13 cellular contexts compared by ENCODE assay signal in the genomic region with DNA sequence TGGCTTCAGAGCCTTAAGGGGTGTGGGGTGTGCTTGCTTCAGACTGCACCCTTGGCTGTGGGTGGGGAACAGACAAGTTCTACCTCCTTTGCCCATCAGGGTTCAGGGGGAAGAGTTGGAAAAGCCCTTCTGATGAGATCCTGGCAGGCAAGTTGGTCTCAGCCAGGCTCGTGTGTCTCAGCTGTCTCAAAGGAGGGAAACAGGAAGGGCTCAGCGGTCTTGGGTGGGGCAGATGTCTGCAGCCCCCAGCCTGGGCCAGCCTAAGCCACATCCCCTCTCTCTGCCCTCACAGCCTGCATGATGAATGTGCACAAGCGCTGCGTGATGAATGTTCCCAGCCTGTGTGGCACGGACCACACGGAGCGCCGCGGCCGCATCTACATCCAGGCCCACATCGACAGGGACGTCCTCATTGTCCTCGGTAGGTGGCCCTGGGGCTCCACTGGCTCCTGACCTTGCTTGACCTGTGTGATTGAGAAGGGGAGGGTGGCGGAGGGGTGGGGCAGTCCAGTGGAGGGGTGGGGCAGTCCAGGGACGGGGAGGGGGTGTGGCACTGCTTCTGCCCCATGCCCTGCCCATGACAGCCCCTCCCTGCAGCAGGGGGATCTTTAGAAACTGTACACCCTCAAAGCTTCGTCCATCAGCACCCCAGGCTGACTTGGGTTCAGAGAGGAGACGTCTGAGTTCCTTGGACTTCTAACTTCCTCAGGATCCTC.
DNase-seq lines count a peak whose midpoint lies in the region; ATAC-seq, FAIRE-seq and TF ChIP-seq lines count a peak whose summit lies in the region.
"Had no signal": no experiment of that assay in that cellular context is flagged by ENCODE, and none has a peak within 500 bp of the region (broad histone marks: within the 10 kb centered on the region; RNA-seq: fewer than 3 reads in every experiment).

No MANE protein-coding gene starts in this region.

- no peak overlapping the region for H3K9ac ChIP-seq in trophoblast cell (ENCODE audit: low read length)

- no peak overlapping the region for H2AFZ ChIP-seq in trophoblast cell (ENCODE audit: insufficient read depth, low read length, poor library complexity)

- no peak for TF ChIP-seq POLR2A in GM12891 (IDR thresholded peaks at IDR 0.05; ENCODE audit: low read depth, low read length)

- H4K91ac ChIP-seq in trophoblast cell (ENCODE audit: low read depth, low read length), result no peak overlapping the region

- H3K9me3 ChIP-seq in trophoblast cell (ENCODE audit: insufficient read depth, low read depth, low read length), result peaks cover 3% of the 10 kb centered on the region
- H3K9me3 ChIP-seq: HAP-1, suprapubic skin had no signal

- peaks cover 29% of the 10 kb centered on the region for H3K4me1 Mint-ChIP-seq in T-helper 2 cell treated with Interferon-gamma antibody and Interleukin-4, amounts not matched to agents 5 μg/mL and 100 μg/mL, for 36 hours (ENCODE audit: low read depth)
- peaks cover 62% of the 10 kb centered on the region for H3K4me1 Mint-ChIP-seq in activated naive CD4-positive, alpha-beta T cell treated with anti-CD3 and anti-CD28 coated beads, Interleukin-2, amount 10 ng/mL, durations not matched to agents 7 days and 5 days

- no peak overlapping the region for H4K8ac ChIP-seq in trophoblast cell (ENCODE audit: low read depth, low read length)

- H3K4me3 Mint-ChIP-seq in T-helper 2 cell treated with Interferon-gamma antibody and Interleukin-4, amounts not matched to agents 5 μg/mL and 100 μg/mL, for 36 hours, result peak overlapping the region; percentile 51
- H3K4me3 Mint-ChIP-seq in activated naive CD4-positive, alpha-beta T cell treated with anti-CD3 and anti-CD28 coated beads, Interleukin-2, amount 10 ng/mL, durations not matched to agents 7 days and 5 days, result peak overlapping the region; percentile 59
- H3K4me3 Mint-ChIP-seq: mesothelial cell of epicardium had no signal

- H3K27me3 ChIP-seq in trophoblast cell (ENCODE audit: insufficient read depth, low read length), result no peaks in the 10 kb centered on the region

- CTCF ChIA-PET in activated naive CD4-positive, alpha-beta T cell treated with anti-CD3 and anti-CD28 coated beads, Interleukin-2, amount 10 ng/mL, durations not matched to agents 7 days and 5 days (lab: Charles Lee), result interaction anchor here (1.3 to 3.1 kb wide), 5 partner anchors 8 to 470 kb away, joined by 4 to 57 read pairs (median 8); no protein-coding TSS in a partner anchor

- no peaks in the 10 kb centered on the region for H3K4me1 ChIP-seq in trophoblast cell (ENCODE audit: control insufficient read depth in 1 of 2, insufficient read depth in 2 of 2, low read length in 2 of 2)
- H3K4me1 ChIP-seq: HAP-1 had no signal

- no peak overlapping the region for H3K27ac ChIP-seq in trophoblast cell (ENCODE audit: low read depth, low read length)
- H3K27ac ChIP-seq: suprapubic skin had no signal

- H3K4ac ChIP-seq in trophoblast cell (ENCODE audit: low read depth, low read length), result no peak overlapping the region

- H3K36me3 Mint-ChIP-seq in T-helper 2 cell treated with Interferon-gamma antibody and Interleukin-4, amounts not matched to agents 5 μg/mL and 100 μg/mL, for 36 hours (ENCODE audit: low read depth), result peaks cover 27% of the 10 kb centered on the region
- peaks cover 49% of the 10 kb centered on the region for H3K36me3 Mint-ChIP-seq in activated naive CD4-positive, alpha-beta T cell treated with anti-CD3 and anti-CD28 coated beads, Interleukin-2, amount 10 ng/mL, durations not matched to agents 7 days and 5 days
- H3K36me3 Mint-ChIP-seq: mesothelial cell of epicardium had no signal

- no peak overlapping the region for H2BK120ac ChIP-seq in trophoblast cell (ENCODE audit: insufficient read depth, low read length, poor library complexity)

- H3K14ac ChIP-seq in trophoblast cell (ENCODE audit: low read length), result no peak overlapping the region

- no peak overlapping the region for H3K4me2 ChIP-seq in trophoblast cell (ENCODE audit: low read length)

- no peak overlapping the region for H3K4me3 ChIP-seq in trophoblast cell (ENCODE audit: low read depth, low read length)
- H3K4me3 ChIP-seq: HAP-1, suprapubic skin had no signal

- no peak overlapping the region for H4K12ac ChIP-seq in trophoblast cell (ENCODE audit: low read depth, low read length)

- FAIRE-seq in GM12891 (lab: Jason Lieb, UNC), result peak; percentile 62

- no peak overlapping the region for H2BK5ac ChIP-seq in trophoblast cell (ENCODE audit: low read depth, low read length, poor library complexity)

- H3K9me3 Mint-ChIP-seq in T-helper 2 cell treated with Interferon-gamma antibody and Interleukin-4, amounts not matched to agents 5 μg/mL and 100 μg/mL, for 36 hours, result no peaks in the 10 kb centered on the region
- H3K9me3 Mint-ChIP-seq in activated naive CD4-positive, alpha-beta T cell treated with anti-CD3 and anti-CD28 coated beads, Interleukin-2, amount 10 ng/mL, durations not matched to agents 7 days and 5 days, result peaks cover 6% of the 10 kb centered on the region

- H3K79me2 ChIP-seq in trophoblast cell (ENCODE audit: control insufficient read depth, insufficient read depth, low read length, poor library complexity), result no peaks in the 10 kb centered on the region

- DNase-seq in GM12891 (ENCODE audit: insufficient read length, low spot score) (no peak), trophoblast cell (peak; percentile 16 to 22), occipital lobe (lab: John Stamatoyannopoulos, UW) (no peak)
- no peak for DNase-seq in T-helper 2 cell treated with Interferon-gamma antibody and Interleukin-4, amounts not matched to agents 5 μg/mL and 100 μg/mL, for 36 hours (ENCODE audit: low spot score)
- peak; percentile 59 for DNase-seq in activated naive CD4-positive, alpha-beta T cell treated with anti-CD3 and anti-CD28 coated beads, Interleukin-2, amount 10 ng/mL, durations not matched to agents 7 days and 5 days
- no peak for DNase-seq in stimulated activated CD4-positive, alpha-beta T cell treated with anti-CD3 and anti-CD28 coated beads, Interleukin-2, amount 100 ng/mL, for 48 hours
- DNase-seq: cerebellar nuclear complex, NCI-H2081 treated with DMSO at 0.1 percent for 48 hours had no signal

- H3K79me1 ChIP-seq in trophoblast cell (ENCODE audit: low read length), result no peaks in the 10 kb centered on the region

- H3K27me3 Mint-ChIP-seq in T-helper 2 cell treated with Interferon-gamma antibody and Interleukin-4, amounts not matched to agents 5 μg/mL and 100 μg/mL, for 36 hours (ENCODE audit: low read depth), result no peaks in the 10 kb centered on the region
- H3K27me3 Mint-ChIP-seq in activated naive CD4-positive, alpha-beta T cell treated with anti-CD3 and anti-CD28 coated beads, Interleukin-2, amount 10 ng/mL, durations not matched to agents 7 days and 5 days, result no peaks in the 10 kb centered on the region

- WGBS in trophoblast cell (ENCODE audit: extremely low coverage, insufficient coverage, insufficient read length), result no CpG with 5 or more reads among the region's 17 CpGs

- H2AK5ac ChIP-seq in trophoblast cell (ENCODE audit: low read length), result no peak overlapping the region

- ATAC-seq in HG02884 (IDR thresholded peaks at IDR 0.05; ENCODE audit: unreplicated experiment), result no peak
- no peak for ATAC-seq in GM21526 (IDR thresholded peaks at IDR 0.05; ENCODE audit: low FRiP score, unreplicated experiment)

- H3K27ac Mint-ChIP-seq in T-helper 2 cell treated with Interferon-gamma antibody and Interleukin-4, amounts not matched to agents 5 μg/mL and 100 μg/mL, for 36 hours, result peak overlapping the region; percentile 62
- H3K27ac Mint-ChIP-seq in activated naive CD4-positive, alpha-beta T cell treated with anti-CD3 and anti-CD28 coated beads, Interleukin-2, amount 10 ng/mL, durations not matched to agents 7 days and 5 days, result peak overlapping the region; percentile 84
- H3K27ac Mint-ChIP-seq: mesothelial cell of epicardium had no signal

- H2BK12ac ChIP-seq in trophoblast cell (ENCODE audit: low read length), result no peak overlapping the region

- no peak overlapping the region for H3K18ac ChIP-seq in trophoblast cell (ENCODE audit: low read length)

- no peak overlapping the region for H3K23ac ChIP-seq in trophoblast cell (ENCODE audit: low read length)

- no peaks in the 10 kb centered on the region for H3K36me3 ChIP-seq in trophoblast cell (ENCODE audit: control insufficient read depth in 1 of 2, insufficient read depth in 2 of 2, low read length in 2 of 2)
- H3K36me3 ChIP-seq: HAP-1, suprapubic skin had no signal

TF ChIP-seq in GM12891, 5 proteins besides CTCF, POLR2A, EP300 and RAD21:
- TF ChIP-seq POLR2AphosphoS5 (IDR thresholded peaks at IDR 0.05; ENCODE audit: low read depth, low read length) (no peak), PAX5 (IDR thresholded peaks at IDR 0.05; ENCODE audit: insufficient read depth, low read length, severe bottlenecking) (no peak), POU2F2 (IDR thresholded peaks at IDR 0.05; ENCODE audit: low read depth, low read length) (no peak)

Comparison
In these comparisons a context has a peak if more than half of its experiments do, and no peak if none do; other contexts are left out.
1. DNase-seq: peak in activated naive CD4-positive, alpha-beta T cell treated with anti-CD3 and anti-CD28 coated beads, Interleukin-2, amount 10 ng/mL, durations not matched to agents 7 days and 5 days (single experiment) and trophoblast cell (2 of 2); none in GM12891 (single experiment), T-helper 2 cell treated with Interferon-gamma antibody and Interleukin-4, amounts not matched to agents 5 μg/mL and 100 μg/mL, for 36 hours (single experiment), occipital lobe (single experiment) and stimulated activated CD4-positive, alpha-beta T cell treated with anti-CD3 and anti-CD28 coated beads, Interleukin-2, amount 100 ng/mL, for 48 hours (0 of 2).